In genomic region chr16:35745821-35746248, GRCh38 we compare ENCODE assay signal across 16 cellular contexts.
DNase-seq lines count a peak whose midpoint lies in the region; FAIRE-seq and TF ChIP-seq lines count a peak whose summit lies in the region.
"Had no signal": no experiment of that assay in that cellular context is flagged by ENCODE, and none has a peak within 500 bp of the region (broad histone marks: within the 10 kb centered on the region; RNA-seq: fewer than 3 reads in every experiment).

No MANE protein-coding gene starts in this region.

- no peaks in the 10 kb centered on the region for H3K9me2 ChIP-seq in PC-9 (ENCODE audit: insufficient read depth)

- no peak for TF ChIP-seq CTCF in GM10248 (IDR thresholded peaks at IDR 0.05; ENCODE audit: control extremely low read depth, extremely low read depth, low read depth, missing control alignments)
- TF ChIP-seq CTCF in PC-9 (conservative IDR thresholded peaks at IDR 0.05), result no peak
- no peak for TF ChIP-seq CTCF in GM13976 (IDR thresholded peaks at IDR 0.05; ENCODE audit: borderline replicate concordance, control extremely low read depth, extremely low read depth, insufficient read depth, missing control alignments)

- H3K4me3 ChIP-seq in PC-9 (no peak overlapping the region), small intestine (ENCODE audit: low read depth in 1 of 2, low read length in 2 of 2) (no peak overlapping the region)
- H3K4me3 ChIP-seq: GM23338 had no signal

- 0 out of 2 replicates have a peak, but pooled peaks cover 4% of the 10 kb centered on the region for H3F3A ChIP-seq in PC-9 (ENCODE audit: insufficient read depth, low read depth)

- TF ChIP-seq POLR2A in erythroblast (IDR thresholded peaks at IDR 0.05; ENCODE audit: low read length), result no peak

- POLR2A ChIA-PET in GM10248 (lab: Yijun Ruan, JAX), result no interaction called here
- POLR2A ChIA-PET in PC-9 (lab: Charles Lee; ENCODE audit: unreplicated experiment), result no interaction called here

- no peaks in the 10 kb centered on the region for H3K79me2 ChIP-seq in PC-9 (ENCODE audit: low read depth)

- no peak overlapping the region for H2AFZ ChIP-seq in PC-9
- H2AFZ ChIP-seq: GM23338 had no signal

- peak overlapping the region; percentile 51; the same call in 1 of the 2 replicates for H3K4me2 ChIP-seq in PC-9
- H3K4me2 ChIP-seq: GM23338 had no signal

- no peak for FAIRE-seq in small intestine (lab: Jason Lieb, UNC)
- FAIRE-seq: GM12891, HepG2, HTR-8/SVneo had no signal

- H4K20me1 ChIP-seq in PC-9 (ENCODE audit: insufficient read depth), result no peaks in the 10 kb centered on the region

- H3K36me3 ChIP-seq in PC-9 (ENCODE audit: low read depth) (no peaks in the 10 kb centered on the region), small intestine (ENCODE audit: control insufficient read depth in 2 of 2, insufficient read depth in 2 of 2, low read length in 2 of 2) (no peaks in the 10 kb centered on the region)

- no peaks in the 10 kb centered on the region for H3K27me3 ChIP-seq in PC-9 (ENCODE audit: insufficient read depth, low read depth)
- no peaks in the 10 kb centered on the region for H3K27me3 ChIP-seq in small intestine (ENCODE audit: control insufficient read depth in 2 of 2, insufficient read depth in 2 of 2, low read length in 2 of 2)

- CTCF ChIA-PET in GM10248 (lab: Yijun Ruan, JAX) (no interaction called here), PC-9 (lab: Charles Lee) (no interaction called here)

- 88 to 93% (median 89%) methylated on average over 9 of the region's 9 CpGs for WGBS in small intestine, 3 donors

- H3K9me3 ChIP-seq in PC-9 (ENCODE audit: insufficient read depth, low read depth) (no peaks in the 10 kb centered on the region), small intestine (ENCODE audit: control insufficient read depth, low read depth) (peaks cover 10% of the 10 kb centered on the region)

- H3K4me1 ChIP-seq in PC-9 (replicated peaks; ENCODE audit: insufficient read depth) (peaks cover 12% of the 10 kb centered on the region), small intestine (ENCODE audit: control insufficient read depth in 2 of 2, insufficient read depth in 1 of 2, low read depth in 1 of 2, low read length in 1 of 2) (no peaks in the 10 kb centered on the region)

- in situ Hi-C loops in GM13976 (cut with MboI; ENCODE audit: low sequenced_read_pairs, unreplicated experiment), result loop anchor here (25.0 kb wide), 1 partner anchor 91 kb away; no protein-coding TSS in a partner anchor

- DNase-seq in GM10248 (ENCODE audit: extremely low spot score) (peak; percentile 6), PC-9 (no peak), islet precursor cell (peak; percentile 12), small intestine (peak; percentile 0), GM13976 (ENCODE audit: low spot score) (no peak), cerebellar nuclear complex (lab: John Stamatoyannopoulos, UW) (no peak), erythroblast (lab: John Stamatoyannopoulos, UW) (no peak)
- DNase-seq: C1 segment of cervical spinal cord; Calu3; CD4-positive, alpha-beta T cell; DMS 273 treated with DMSO at 0.1 percent for 48 hours; H9 had no signal

- intact Hi-C loops in PC-9 (cut with micrococcal nuclease; ENCODE audit: unreplicated experiment), result no loop called here

- no peak overlapping the region for H3K27ac ChIP-seq in PC-9
- no peak overlapping the region for H3K27ac ChIP-seq in small intestine (ENCODE audit: low read depth in 1 of 2, low read length in 1 of 2)

- BruUV-seq in PC-9 (replicated peaks; lab: Mats Ljungman, UMichigan), result no TSS peak

Comparison
In these comparisons a context has a peak if more than half of its experiments do, and no peak if none do; other contexts are left out.
1. DNase-seq: peak in GM10248 (single experiment), islet precursor cell (single experiment) and small intestine (single experiment); none in PC-9 (0 of 2), GM13976 (single experiment), cerebellar nuclear complex (0 of 2) and erythroblast (0 of 2).